14 cellular contexts compared by ENCODE assay signal in the genomic region with DNA sequence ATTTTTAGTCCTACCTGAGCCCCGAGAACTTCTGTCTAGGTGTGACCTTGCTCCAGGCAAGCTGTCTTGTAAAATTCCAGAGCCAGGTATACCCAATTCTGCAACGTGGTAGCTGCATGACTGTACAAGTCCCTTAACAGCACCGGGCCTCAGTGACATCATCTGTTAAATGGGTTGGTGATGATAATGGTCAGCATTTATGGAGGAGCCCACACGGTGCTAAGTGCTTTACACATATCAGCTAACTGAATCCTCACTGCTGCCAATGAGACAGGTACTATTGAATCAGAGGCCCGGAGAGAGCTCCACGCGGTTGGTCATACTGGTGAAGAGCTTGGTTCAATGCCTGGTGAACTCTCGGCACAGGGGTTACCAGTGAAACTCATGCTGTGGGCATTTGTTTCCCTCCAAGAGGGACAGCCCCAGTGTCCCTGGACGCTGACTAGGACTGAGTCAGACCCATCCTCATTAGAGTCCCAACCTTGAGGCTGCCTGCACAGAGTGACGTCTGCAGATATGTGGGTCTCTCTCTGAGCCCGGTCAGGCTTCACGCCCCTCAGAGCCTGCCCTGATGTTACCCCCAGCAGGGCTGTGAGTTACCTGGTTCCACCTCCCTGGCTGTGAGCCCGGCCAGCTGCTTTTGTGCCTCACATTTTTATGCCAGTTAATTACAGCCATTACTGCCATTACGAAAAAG. TPM values are rescaled to one million over a fixed set of nuclear protein-coding genes. Genes with fewer than 3 reads are reported as not detected.
DNase-seq lines count a peak whose midpoint lies in the region; ATAC-seq and TF ChIP-seq lines count a peak whose summit lies in the region.
"Had no signal": no experiment of that assay in that cellular context is flagged by ENCODE, and none has a peak within 500 bp of the region (broad histone marks: within the 10 kb centered on the region; RNA-seq: fewer than 3 reads in every experiment).

No MANE protein-coding gene starts in this region.

- intact Hi-C loops in testis (cut with DNase I; ENCODE audit: low total_unique reads), result no loop called here

- no peak; the same call in 1 of the 2 replicates for TF ChIP-seq RAD21 in Ishikawa (IDR thresholded peaks at IDR 0.05; ENCODE audit: low read depth)

- TF ChIP-seq CTCF in testis (IDR thresholded peaks at IDR 0.05) (no peak), right atrium auricular region (IDR thresholded peaks at IDR 0.05) (no peak)

- H3K4me1 ChIP-seq in adipocyte (ENCODE audit: control insufficient read depth, insufficient read depth, low read length), result peaks cover 11% of the 10 kb centered on the region
- no peaks in the 10 kb centered on the region for H3K4me1 ChIP-seq in testis
- H3K4me1 ChIP-seq in right atrium auricular region, result no peaks in the 10 kb centered on the region
- H3K4me1 ChIP-seq: BLaER1 treated with 17β-estradiol and CSF1 and Interleukin-3, amounts not matched to agents 10 nM and 100 nM had no signal

- H3K36me3 ChIP-seq in adipocyte (ENCODE audit: control insufficient read depth, insufficient read depth, low read length, severe bottlenecking), result no peaks in the 10 kb centered on the region
- no peaks in the 10 kb centered on the region for H3K36me3 ChIP-seq in testis (ENCODE audit: low read depth, missing control alignments)
- no peaks in the 10 kb centered on the region for H3K36me3 ChIP-seq in right atrium auricular region
- H3K36me3 ChIP-seq: BLaER1 treated with 17β-estradiol and CSF1 and Interleukin-3, amounts not matched to agents 10 nM and 100 nM; cardiac muscle cell had no signal

- H3K27ac ChIP-seq in testis, result no peak overlapping the region
- H3K27ac ChIP-seq in right atrium auricular region, result no peak overlapping the region
- H3K27ac ChIP-seq: BLaER1 treated with 17β-estradiol and CSF1 and Interleukin-3, amounts not matched to agents 10 nM and 100 nM; cardiac muscle cell had no signal

- H3K9me3 ChIP-seq in adipocyte (ENCODE audit: control insufficient read depth, low read length) (no peaks in the 10 kb centered on the region), testis (no peaks in the 10 kb centered on the region), right atrium auricular region (no peaks in the 10 kb centered on the region)

- H3K4me3 ChIP-seq in adipocyte (ENCODE audit: low read length) (no peak overlapping the region), testis (no peak overlapping the region), right atrium auricular region (no peak overlapping the region)
- H3K4me3 ChIP-seq: BLaER1 treated with 17β-estradiol and CSF1 and Interleukin-3, amounts not matched to agents 10 nM and 100 nM; cardiac muscle cell had no signal

- peak; percentile 68; the same call in 1 of the 2 replicates for TF ChIP-seq EP300 in Ishikawa (IDR thresholded peaks at IDR 0.05; ENCODE audit: borderline replicate concordance)

- no peak for TF ChIP-seq POLR2A in testis (IDR thresholded peaks at IDR 0.05)

- no peak overlapping the region for H3K9ac ChIP-seq in adipocyte (ENCODE audit: low read length)
- H3K9ac ChIP-seq: BLaER1 treated with 17β-estradiol and CSF1 and Interleukin-3, amounts not matched to agents 10 nM and 100 nM had no signal

- 60 to 82% methylated on average over 7 to 14 of the region's 14 CpGs for WGBS in testis, 2 donors

- DNase-seq in AG08396 (ENCODE audit: low spot score) (peak; percentile 73), adipocyte (ENCODE audit: low read depth) (peak; percentile 55), iris pigment epithelial cell (ENCODE audit: low read depth) (peak; percentile 71), testis (no peak), UCSD-AML1 (lab: John Stamatoyannopoulos, UW; ENCODE audit: unreplicated experiment) (no peak), right atrium auricular region (ENCODE audit: low spot score) (no peak)
- DNase-seq: activated CD8-positive, alpha-beta T cell treated with anti-CD3 and anti-CD28 coated beads, Interleukin-2, amount 10 ng/mL, durations not matched to agents 7 days and 5 days; NCI-H1694; stimulated activated naive CD4-positive, alpha-beta T cell had no signal

- H3K27me3 ChIP-seq in adipocyte (replicated peaks; ENCODE audit: control insufficient read depth, insufficient read depth, low read length) (peaks cover 16% of the 10 kb centered on the region), testis (no peaks in the 10 kb centered on the region), right atrium auricular region (no peaks in the 10 kb centered on the region)
- H3K27me3 ChIP-seq: BLaER1 treated with 17β-estradiol and CSF1 and Interleukin-3, amounts not matched to agents 10 nM and 100 nM; cardiac muscle cell had no signal

- ATAC-seq in HG03045 (IDR thresholded peaks at IDR 0.05; ENCODE audit: unreplicated experiment), result no peak
- ATAC-seq: activated CD8-positive, alpha-beta T cell treated with anti-CD3 and anti-CD28 coated beads, Interleukin-2, amount 10 ng/mL, durations not matched to agents 7 days and 5 days; Right ventricle myocardium inferior had no signal

TF ChIP-seq in Ishikawa, 13 proteins besides CTCF, POLR2A, EP300 and RAD21:
- peak; percentile 8; the same call in 1 of the 2 replicates for TF ChIP-seq TEAD4 (IDR thresholded peaks at IDR 0.05)
- TF ChIP-seq, protein P1, sequence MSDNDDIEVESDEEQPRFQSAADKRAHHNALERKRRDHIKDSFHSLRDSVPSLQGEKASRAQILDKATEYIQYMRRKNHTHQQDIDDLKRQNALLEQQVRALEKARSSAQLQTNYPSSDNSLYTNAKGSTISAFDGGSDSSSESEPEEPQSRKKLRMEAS (IDR thresholded peaks at IDR 0.05), result peak; percentile 37; the same call in 1 of the 2 replicates
- no peak for TF ChIP-seq TAF1 (IDR thresholded peaks at IDR 0.05; ENCODE audit: low read depth)
- peak; percentile 88 for TF ChIP-seq NFIC (IDR thresholded peaks at IDR 0.05)
- 0 out of 2 replicates have a peak, but pooled peaks have one; percentile 1 for TF ChIP-seq CREB1 (IDR thresholded peaks at IDR 0.05; ENCODE audit: low read depth)
- no peak for TF ChIP-seq REST (IDR thresholded peaks at IDR 0.05; ENCODE audit: low read depth)
- peak; percentile 88 for TF ChIP-seq TCF12 (IDR thresholded peaks at IDR 0.05; ENCODE audit: low read depth)
- peak; percentile 59; the same call in 1 of the 2 replicates for TF ChIP-seq FOXM1 (IDR thresholded peaks at IDR 0.05; ENCODE audit: borderline replicate concordance, low read depth)
- TF ChIP-seq CEBPB (IDR thresholded peaks at IDR 0.05), result no peak
- no peak for TF ChIP-seq YY1 (IDR thresholded peaks at IDR 0.05; ENCODE audit: low read depth)
- no peak for TF ChIP-seq EGR1 (IDR thresholded peaks at IDR 0.05)
- TF ChIP-seq ZBTB7A (IDR thresholded peaks at IDR 0.05; ENCODE audit: low read depth), result peak; percentile 81; the same call in 1 of the 2 replicates
- no peak; the same call in 1 of the 2 replicates for TF ChIP-seq USF1 (IDR thresholded peaks at IDR 0.05)
TF ChIP-seq in Ishikawa: peak in this region for 7.

RNA-seq across cellular contexts. Expression of gene PADI1, which starts 37.0 kb away (rescaled TPM):
- total RNA-seq in testis (under 1 TPM in 1 of 2 donors, not detected in 1; 0.31 TPM), right atrium auricular region (not detected)
- 1.6 TPM for polyA plus RNA-seq in testis (ENCODE audit: insufficient read depth, low read depth, low replicate concordance)
- total RNA-seq: activated CD8-positive, alpha-beta T cell treated with anti-CD3 and anti-CD28 coated beads, Interleukin-2, amount 10 ng/mL, durations not matched to agents 7 days and 5 days; Right ventricle myocardium inferior had no signal

RNA-seq across cellular contexts. Expression of gene PADI2, which starts 48.7 kb away (rescaled TPM):
- total RNA-seq in testis (1 to 10 TPM in 1 of 2 donors, under 1 TPM in 1; 0.99 to 1.1 TPM), right atrium auricular region (under 1 TPM; 0.52 to 0.63 TPM)
- 3.2 TPM for polyA plus RNA-seq in testis (ENCODE audit: insufficient read depth, low read depth, low replicate concordance)
- total RNA-seq: activated CD8-positive, alpha-beta T cell treated with anti-CD3 and anti-CD28 coated beads, Interleukin-2, amount 10 ng/mL, durations not matched to agents 7 days and 5 days had no signal

Comparison
In these comparisons a context has a peak if more than half of its experiments do, and no peak if none do; other contexts are left out.
1. DNase-seq: peak in AG08396 (single experiment), adipocyte (single experiment) and iris pigment epithelial cell (single experiment); none in testis (single experiment), UCSD-AML1 (single experiment) and right atrium auricular region (single experiment).